ENCODE assay signal across 1 cellular context in genomic region chr16:24685539-24686432, GRCh38.
TF ChIP-seq lines count a peak whose summit lies in the region.

No MANE protein-coding gene starts in this region.

TF ChIP-seq in HepG2, 621 proteins besides CTCF, POLR2A, EP300 and RAD21 (continued from another document and continues in another):
- TF ChIP-seq, protein P1, sequence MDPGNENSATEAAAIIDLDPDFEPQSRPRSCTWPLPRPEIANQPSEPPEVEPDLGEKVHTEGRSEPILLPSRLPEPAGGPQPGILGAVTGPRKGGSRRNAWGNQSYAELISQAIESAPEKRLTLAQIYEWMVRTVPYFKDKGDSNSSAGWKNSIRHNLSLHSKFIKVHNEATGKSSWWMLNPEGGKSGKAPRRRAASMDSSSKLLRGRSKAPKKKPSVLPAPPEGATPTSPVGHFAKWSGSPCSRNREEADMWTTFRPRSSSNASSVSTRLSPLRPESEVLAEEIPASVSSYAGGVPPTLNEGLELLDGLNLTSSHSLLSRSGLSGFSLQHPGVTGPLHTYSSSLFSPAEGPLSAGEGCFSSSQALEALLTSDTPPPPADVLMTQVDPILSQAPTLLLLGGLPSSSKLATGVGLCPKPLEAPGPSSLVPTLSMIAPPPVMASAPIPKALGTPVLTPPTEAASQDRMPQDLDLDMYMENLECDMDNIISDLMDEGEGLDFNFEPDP (CRISPR knock-in tag; conservative IDR thresholded peaks at IDR 0.05) = no peak
- TF ChIP-seq ZNF333 (CRISPR knock-in tag; IDR thresholded peaks at IDR 0.05; ENCODE audit: borderline replicate concordance) = no peak
- TF ChIP-seq, protein P2, sequence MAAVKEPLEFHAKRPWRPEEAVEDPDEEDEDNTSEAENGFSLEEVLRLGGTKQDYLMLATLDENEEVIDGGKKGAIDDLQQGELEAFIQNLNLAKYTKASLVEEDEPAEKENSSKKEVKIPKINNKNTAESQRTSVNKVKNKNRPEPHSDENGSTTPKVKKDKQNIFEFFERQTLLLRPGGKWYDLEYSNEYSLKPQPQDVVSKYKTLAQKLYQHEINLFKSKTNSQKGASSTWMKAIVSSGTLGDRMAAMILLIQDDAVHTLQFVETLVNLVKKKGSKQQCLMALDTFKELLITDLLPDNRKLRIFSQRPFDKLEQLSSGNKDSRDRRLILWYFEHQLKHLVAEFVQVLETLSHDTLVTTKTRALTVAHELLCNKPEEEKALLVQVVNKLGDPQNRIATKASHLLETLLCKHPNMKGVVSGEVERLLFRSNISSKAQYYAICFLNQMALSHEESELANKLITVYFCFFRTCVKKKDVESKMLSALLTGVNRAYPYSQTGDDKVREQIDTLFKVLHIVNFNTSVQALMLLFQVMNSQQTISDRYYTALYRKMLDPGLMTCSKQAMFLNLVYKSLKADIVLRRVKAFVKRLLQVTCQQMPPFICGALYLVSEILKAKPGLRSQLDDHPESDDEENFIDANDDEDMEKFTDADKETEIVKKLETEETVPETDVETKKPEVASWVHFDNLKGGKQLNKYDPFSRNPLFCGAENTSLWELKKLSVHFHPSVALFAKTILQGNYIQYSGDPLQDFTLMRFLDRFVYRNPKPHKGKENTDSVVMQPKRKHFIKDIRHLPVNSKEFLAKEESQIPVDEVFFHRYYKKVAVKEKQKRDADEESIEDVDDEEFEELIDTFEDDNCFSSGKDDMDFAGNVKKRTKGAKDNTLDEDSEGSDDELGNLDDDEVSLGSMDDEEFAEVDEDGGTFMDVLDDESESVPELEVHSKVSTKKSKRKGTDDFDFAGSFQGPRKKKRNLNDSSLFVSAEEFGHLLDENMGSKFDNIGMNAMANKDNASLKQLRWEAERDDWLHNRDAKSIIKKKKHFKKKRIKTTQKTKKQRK (IDR thresholded peaks at IDR 0.05; ENCODE audit: low read length) = no peak
- peak; percentile 27; the same call in 1 of the 2 replicates for TF ChIP-seq TARDBP (CRISPR knock-in tag; IDR thresholded peaks at IDR 0.05)
- peak; percentile 90 for TF ChIP-seq KDM1A (CRISPR knock-in tag; IDR thresholded peaks at IDR 0.05)
- TF ChIP-seq SSRP1 (CRISPR knock-in tag; IDR thresholded peaks at IDR 0.05) = no peak
- TF ChIP-seq GATAD2A (CRISPR knock-in tag; IDR thresholded peaks at IDR 0.05) = peak; percentile 35; the same call in 1 of the 2 replicates
- TF ChIP-seq ZNF678 (CRISPR knock-in tag; IDR thresholded peaks at IDR 0.05) = no peak
- TF ChIP-seq ZNF280B (CRISPR knock-in tag; IDR thresholded peaks at IDR 0.05; ENCODE audit: borderline replicate concordance) = no peak
- no peak for TF ChIP-seq NCOR1 (IDR thresholded peaks at IDR 0.05; ENCODE audit: borderline replicate concordance, low read length)
- no peak for TF ChIP-seq ZNF564 (CRISPR knock-in tag; IDR thresholded peaks at IDR 0.05)
- TF ChIP-seq, protein P3, sequence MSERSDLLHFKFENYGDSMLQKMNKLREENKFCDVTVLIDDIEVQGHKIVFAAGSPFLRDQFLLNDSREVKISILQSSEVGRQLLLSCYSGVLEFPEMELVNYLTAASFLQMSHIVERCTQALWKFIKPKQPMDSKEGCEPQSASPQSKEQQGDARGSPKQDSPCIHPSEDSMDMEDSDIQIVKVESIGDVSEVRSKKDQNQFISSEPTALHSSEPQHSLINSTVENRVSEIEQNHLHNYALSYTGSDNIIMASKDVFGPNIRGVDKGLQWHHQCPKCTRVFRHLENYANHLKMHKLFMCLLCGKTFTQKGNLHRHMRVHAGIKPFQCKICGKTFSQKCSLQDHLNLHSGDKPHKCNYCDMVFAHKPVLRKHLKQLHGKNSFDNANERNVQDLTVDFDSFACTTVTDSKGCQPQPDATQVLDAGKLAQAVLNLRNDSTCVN (CRISPR knock-in tag; IDR thresholded peaks at IDR 0.05; ENCODE audit: borderline replicate concordance) = no peak
- TF ChIP-seq, protein P4, sequence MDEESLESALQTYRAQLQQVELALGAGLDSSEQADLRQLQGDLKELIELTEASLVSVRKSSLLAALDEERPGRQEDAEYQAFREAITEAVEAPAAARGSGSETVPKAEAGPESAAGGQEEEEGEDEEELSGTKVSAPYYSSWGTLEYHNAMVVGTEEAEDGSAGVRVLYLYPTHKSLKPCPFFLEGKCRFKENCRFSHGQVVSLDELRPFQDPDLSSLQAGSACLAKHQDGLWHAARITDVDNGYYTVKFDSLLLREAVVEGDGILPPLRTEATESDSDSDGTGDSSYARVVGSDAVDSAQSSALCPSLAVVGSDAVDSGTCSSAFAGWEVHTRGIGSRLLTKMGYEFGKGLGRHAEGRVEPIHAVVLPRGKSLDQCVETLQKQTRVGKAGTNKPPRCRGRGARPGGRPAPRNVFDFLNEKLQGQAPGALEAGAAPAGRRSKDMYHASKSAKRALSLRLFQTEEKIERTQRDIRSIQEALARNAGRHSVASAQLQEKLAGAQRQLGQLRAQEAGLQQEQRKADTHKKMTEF (CRISPR knock-in tag; IDR thresholded peaks at IDR 0.05) = no peak
- no peak for TF ChIP-seq ZNF616 (CRISPR knock-in tag; IDR thresholded peaks at IDR 0.05; ENCODE audit: low read depth)
- no peak for TF ChIP-seq CCDC6 (CRISPR knock-in tag; IDR thresholded peaks at IDR 0.05)
- no peak for TF ChIP-seq SIX1 (CRISPR knock-in tag; IDR thresholded peaks at IDR 0.05; ENCODE audit: borderline replicate concordance)
- no peak for TF ChIP-seq PHB2 (IDR thresholded peaks at IDR 0.05; ENCODE audit: partially characterized antibody)
- TF ChIP-seq CCAR2 (optimal IDR thresholded peaks at IDR 0.05; ENCODE audit: low read depth, low read length) = no peak
- TF ChIP-seq ZNF143 (CRISPR knock-in tag; IDR thresholded peaks at IDR 0.05) = peak; percentile 8; the same call in 1 of the 2 replicates
- TF ChIP-seq ZNF589 (CRISPR knock-in tag; conservative IDR thresholded peaks at IDR 0.05) = no peak
- TF ChIP-seq ARID3A (IDR thresholded peaks at IDR 0.05; ENCODE audit: low read depth, low read length) = no peak
- TF ChIP-seq ARNT2 (CRISPR knock-in tag; IDR thresholded peaks at IDR 0.05; ENCODE audit: low read depth) = no peak
- TF ChIP-seq ZNF232 (CRISPR knock-in tag; IDR thresholded peaks at IDR 0.05; ENCODE audit: borderline replicate concordance) = 0 out of 2 replicates have a peak, but pooled peaks have one; percentile 32
- no peak for TF ChIP-seq DNMT1 (CRISPR knock-in tag; IDR thresholded peaks at IDR 0.05)
- no peak for TF ChIP-seq ZNF30 (CRISPR knock-in tag; IDR thresholded peaks at IDR 0.05)
- no peak for TF ChIP-seq PCBP2 (optimal IDR thresholded peaks at IDR 0.05; ENCODE audit: low read depth, low read length, poor library complexity, severe bottlenecking)
- TF ChIP-seq CHD4 (IDR thresholded peaks at IDR 0.05; ENCODE audit: borderline replicate concordance, low read length) = peak; percentile 41; the same call in 1 of the 2 replicates
- no peak for TF ChIP-seq ZEB1 (IDR thresholded peaks at IDR 0.05; ENCODE audit: insufficient replicate concordance, low read depth)
- TF ChIP-seq THAP11 (CRISPR knock-in tag; IDR thresholded peaks at IDR 0.05) = peak; percentile 64
- no peak for TF ChIP-seq JUND (CRISPR knock-in tag; IDR thresholded peaks at IDR 0.05)
- TF ChIP-seq, protein P5, sequence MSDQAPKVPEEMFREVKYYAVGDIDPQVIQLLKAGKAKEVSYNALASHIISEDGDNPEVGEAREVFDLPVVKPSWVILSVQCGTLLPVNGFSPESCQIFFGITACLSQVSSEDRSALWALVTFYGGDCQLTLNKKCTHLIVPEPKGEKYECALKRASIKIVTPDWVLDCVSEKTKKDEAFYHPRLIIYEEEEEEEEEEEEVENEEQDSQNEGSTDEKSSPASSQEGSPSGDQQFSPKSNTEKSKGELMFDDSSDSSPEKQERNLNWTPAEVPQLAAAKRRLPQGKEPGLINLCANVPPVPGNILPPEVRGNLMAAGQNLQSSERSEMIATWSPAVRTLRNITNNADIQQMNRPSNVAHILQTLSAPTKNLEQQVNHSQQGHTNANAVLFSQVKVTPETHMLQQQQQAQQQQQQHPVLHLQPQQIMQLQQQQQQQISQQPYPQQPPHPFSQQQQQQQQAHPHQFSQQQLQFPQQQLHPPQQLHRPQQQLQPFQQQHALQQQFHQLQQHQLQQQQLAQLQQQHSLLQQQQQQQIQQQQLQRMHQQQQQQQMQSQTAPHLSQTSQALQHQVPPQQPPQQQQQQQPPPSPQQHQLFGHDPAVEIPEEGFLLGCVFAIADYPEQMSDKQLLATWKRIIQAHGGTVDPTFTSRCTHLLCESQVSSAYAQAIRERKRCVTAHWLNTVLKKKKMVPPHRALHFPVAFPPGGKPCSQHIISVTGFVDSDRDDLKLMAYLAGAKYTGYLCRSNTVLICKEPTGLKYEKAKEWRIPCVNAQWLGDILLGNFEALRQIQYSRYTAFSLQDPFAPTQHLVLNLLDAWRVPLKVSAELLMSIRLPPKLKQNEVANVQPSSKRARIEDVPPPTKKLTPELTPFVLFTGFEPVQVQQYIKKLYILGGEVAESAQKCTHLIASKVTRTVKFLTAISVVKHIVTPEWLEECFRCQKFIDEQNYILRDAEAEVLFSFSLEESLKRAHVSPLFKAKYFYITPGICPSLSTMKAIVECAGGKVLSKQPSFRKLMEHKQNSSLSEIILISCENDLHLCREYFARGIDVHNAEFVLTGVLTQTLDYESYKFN (CRISPR knock-in tag; conservative IDR thresholded peaks at IDR 0.05) = peak; percentile 96
- TF ChIP-seq, protein P6, sequence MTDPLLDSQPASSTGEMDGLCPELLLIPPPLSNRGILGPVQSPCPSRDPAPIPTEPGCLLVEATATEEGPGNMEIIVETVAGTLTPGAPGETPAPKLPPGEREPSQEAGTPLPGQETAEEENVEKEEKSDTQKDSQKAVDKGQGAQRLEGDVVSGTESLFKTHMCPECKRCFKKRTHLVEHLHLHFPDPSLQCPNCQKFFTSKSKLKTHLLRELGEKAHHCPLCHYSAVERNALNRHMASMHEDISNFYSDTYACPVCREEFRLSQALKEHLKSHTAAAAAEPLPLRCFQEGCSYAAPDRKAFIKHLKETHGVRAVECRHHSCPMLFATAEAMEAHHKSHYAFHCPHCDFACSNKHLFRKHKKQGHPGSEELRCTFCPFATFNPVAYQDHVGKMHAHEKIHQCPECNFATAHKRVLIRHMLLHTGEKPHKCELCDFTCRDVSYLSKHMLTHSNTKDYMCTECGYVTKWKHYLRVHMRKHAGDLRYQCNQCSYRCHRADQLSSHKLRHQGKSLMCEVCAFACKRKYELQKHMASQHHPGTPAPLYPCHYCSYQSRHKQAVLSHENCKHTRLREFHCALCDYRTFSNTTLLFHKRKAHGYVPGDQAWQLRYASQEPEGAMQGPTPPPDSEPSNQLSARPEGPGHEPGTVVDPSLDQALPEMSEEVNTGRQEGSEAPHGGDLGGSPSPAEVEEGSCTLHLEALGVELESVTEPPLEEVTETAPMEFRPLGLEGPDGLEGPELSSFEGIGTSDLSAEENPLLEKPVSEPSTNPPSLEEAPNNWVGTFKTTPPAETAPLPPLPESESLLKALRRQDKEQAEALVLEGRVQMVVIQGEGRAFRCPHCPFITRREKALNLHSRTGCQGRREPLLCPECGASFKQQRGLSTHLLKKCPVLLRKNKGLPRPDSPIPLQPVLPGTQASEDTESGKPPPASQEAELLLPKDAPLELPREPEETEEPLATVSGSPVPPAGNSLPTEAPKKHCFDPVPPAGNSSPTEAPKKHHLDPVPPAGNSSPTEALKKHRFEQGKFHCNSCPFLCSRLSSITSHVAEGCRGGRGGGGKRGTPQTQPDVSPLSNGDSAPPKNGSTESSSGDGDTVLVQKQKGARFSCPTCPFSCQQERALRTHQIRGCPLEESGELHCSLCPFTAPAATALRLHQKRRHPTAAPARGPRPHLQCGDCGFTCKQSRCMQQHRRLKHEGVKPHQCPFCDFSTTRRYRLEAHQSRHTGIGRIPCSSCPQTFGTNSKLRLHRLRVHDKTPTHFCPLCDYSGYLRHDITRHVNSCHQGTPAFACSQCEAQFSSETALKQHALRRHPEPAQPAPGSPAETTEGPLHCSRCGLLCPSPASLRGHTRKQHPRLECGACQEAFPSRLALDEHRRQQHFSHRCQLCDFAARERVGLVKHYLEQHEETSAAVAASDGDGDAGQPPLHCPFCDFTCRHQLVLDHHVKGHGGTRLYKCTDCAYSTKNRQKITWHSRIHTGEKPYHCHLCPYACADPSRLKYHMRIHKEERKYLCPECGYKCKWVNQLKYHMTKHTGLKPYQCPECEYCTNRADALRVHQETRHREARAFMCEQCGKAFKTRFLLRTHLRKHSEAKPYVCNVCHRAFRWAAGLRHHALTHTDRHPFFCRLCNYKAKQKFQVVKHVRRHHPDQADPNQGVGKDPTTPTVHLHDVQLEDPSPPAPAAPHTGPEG (CRISPR knock-in tag; IDR thresholded peaks at IDR 0.05) = no peak
- TF ChIP-seq GMEB2 (CRISPR knock-in tag; IDR thresholded peaks at IDR 0.05; ENCODE audit: low read depth) = no peak
- TF ChIP-seq ZNF605 (CRISPR knock-in tag; IDR thresholded peaks at IDR 0.05) = no peak
- TF ChIP-seq GTF3A (CRISPR knock-in tag; conservative IDR thresholded peaks at IDR 0.05) = no peak
- TF ChIP-seq ARID2 (CRISPR knock-in tag; IDR thresholded peaks at IDR 0.05; ENCODE audit: borderline replicate concordance) = no peak
- TF ChIP-seq SIN3A (IDR thresholded peaks at IDR 0.05; ENCODE audit: borderline replicate concordance, low read depth, low read length) = no peak
- no peak for TF ChIP-seq ZNF205 (CRISPR knock-in tag; IDR thresholded peaks at IDR 0.05)
- TF ChIP-seq EED (CRISPR knock-in tag; IDR thresholded peaks at IDR 0.05) = no peak
- TF ChIP-seq ZNF792 (CRISPR knock-in tag; IDR thresholded peaks at IDR 0.05) = no peak
